In the genomic region with DNA sequence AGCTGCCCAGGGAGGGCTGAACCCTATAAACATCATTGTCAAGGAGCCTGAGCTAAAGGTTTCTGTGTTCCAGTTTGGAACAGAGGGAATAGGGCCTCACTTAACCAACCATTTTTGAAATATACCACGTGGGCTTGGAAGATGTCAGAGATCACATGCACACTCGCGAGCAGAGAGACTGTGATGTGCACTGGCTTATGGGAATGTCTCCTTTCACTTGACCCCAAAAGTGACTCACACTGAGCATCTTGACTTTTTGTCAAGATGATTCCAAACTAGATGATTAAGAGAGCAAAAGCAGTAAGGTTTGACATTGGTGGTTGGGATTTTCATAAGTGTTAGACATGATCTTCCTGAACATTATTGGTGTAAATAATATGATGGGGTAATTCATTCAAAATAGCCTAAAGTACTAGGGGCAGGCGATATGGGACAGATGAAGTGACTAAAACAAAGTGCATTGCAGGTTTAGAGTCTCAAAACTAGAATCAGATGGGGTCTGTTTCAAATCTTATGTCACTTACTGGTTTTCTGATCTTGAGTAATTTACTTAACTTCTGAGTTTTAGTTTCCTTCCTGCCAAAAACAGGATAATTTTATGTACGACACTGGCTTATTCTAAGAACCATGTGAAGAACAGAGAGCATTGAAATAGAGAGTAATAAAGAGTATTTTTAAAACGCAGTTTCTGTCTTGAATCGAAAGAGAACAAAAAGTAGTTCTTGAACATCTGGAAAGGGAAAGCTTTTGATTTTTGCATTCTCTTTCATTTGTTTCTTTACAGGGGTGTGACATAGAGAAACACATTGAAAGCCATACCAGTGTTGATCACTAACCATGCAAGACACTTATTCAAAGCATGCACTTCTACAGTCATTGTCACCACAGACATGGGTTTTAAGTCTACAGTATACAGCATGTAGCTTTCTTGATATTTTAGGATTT, we compare ENCODE assay signal across 28 cellular contexts.
DNase-seq lines count a peak whose midpoint lies in the region; ATAC-seq and TF ChIP-seq lines count a peak whose summit lies in the region.
"Had no signal": no experiment of that assay in that cellular context is flagged by ENCODE, and none has a peak within 500 bp of the region (broad histone marks: within the 10 kb centered on the region; RNA-seq: fewer than 3 reads in every experiment).

No MANE protein-coding gene starts in this region.

- no peaks in the 10 kb centered on the region for H3K27me3 ChIP-seq in sigmoid colon
- H3K27me3 ChIP-seq: foreskin keratinocyte, Peyer's patch had no signal

- H3K27me3 Mint-ChIP-seq in activated naive CD4-positive, alpha-beta T cell treated with anti-CD3 and anti-CD28 coated beads, Interleukin-2, amount 10 ng/mL, durations not matched to agents 7 days and 5 days: no peaks in the 10 kb centered on the region

- no peaks in the 10 kb centered on the region for H3K36me3 ChIP-seq in sigmoid colon
- H3K36me3 ChIP-seq: Peyer's patch had no signal

- H3K9me3 Mint-ChIP-seq in activated naive CD4-positive, alpha-beta T cell treated with anti-CD3 and anti-CD28 coated beads, Interleukin-2, amount 10 ng/mL, durations not matched to agents 7 days and 5 days: peaks cover 11% of the 10 kb centered on the region

- H3K4me1 Mint-ChIP-seq in activated naive CD4-positive, alpha-beta T cell treated with anti-CD3 and anti-CD28 coated beads, Interleukin-2, amount 10 ng/mL, durations not matched to agents 7 days and 5 days: no peaks in the 10 kb centered on the region
- H3K4me1 Mint-ChIP-seq: CD4-positive, alpha-beta memory T cell had no signal

- TF ChIP-seq POLR2A in sigmoid colon (IDR thresholded peaks at IDR 0.05): no peak

- no peak overlapping the region for H3K4me3 Mint-ChIP-seq in activated naive CD4-positive, alpha-beta T cell treated with anti-CD3 and anti-CD28 coated beads, Interleukin-2, amount 10 ng/mL, durations not matched to agents 7 days and 5 days
- H3K4me3 Mint-ChIP-seq: activated CD8-positive, alpha-beta T cell treated with anti-CD3 and anti-CD28 coated beads, Interleukin-2, amount 10 ng/mL, durations not matched to agents 7 days and 5 days; CD4-positive, alpha-beta memory T cell; GM23338 had no signal

- peak; percentile 52 for ATAC-seq in GM19468 (IDR thresholded peaks at IDR 0.05; ENCODE audit: extremely low read depth, unreplicated experiment)
- peak; percentile 66 for ATAC-seq in HG02588 (IDR thresholded peaks at IDR 0.05; ENCODE audit: unreplicated experiment)
- ATAC-seq in HG03469 (IDR thresholded peaks at IDR 0.05; ENCODE audit: unreplicated experiment): peak; percentile 60
- ATAC-seq in GM19351 (IDR thresholded peaks at IDR 0.05; ENCODE audit: unreplicated experiment): no peak
- ATAC-seq: activated CD4-positive, CD25-positive, alpha-beta regulatory T cell treated with anti-CD3 and anti-CD28 coated beads, Interleukin-2, amount 50 U/mL, for 24 hours; activated CD8-positive, alpha-beta T cell treated with anti-CD3 and anti-CD28 coated beads, Interleukin-2, amount 10 ng/mL, durations not matched to agents 7 days and 5 days; foreskin keratinocyte; GM23338; left cardiac atrium had no signal

- no peak overlapping the region for H3K27ac Mint-ChIP-seq in activated naive CD4-positive, alpha-beta T cell treated with anti-CD3 and anti-CD28 coated beads, Interleukin-2, amount 10 ng/mL, durations not matched to agents 7 days and 5 days
- H3K27ac Mint-ChIP-seq: activated CD8-positive, alpha-beta T cell treated with anti-CD3 and anti-CD28 coated beads, Interleukin-2, amount 10 ng/mL, durations not matched to agents 7 days and 5 days; CD4-positive, alpha-beta memory T cell; GM23338 had no signal

- no peaks in the 10 kb centered on the region for H3K4me1 ChIP-seq in sigmoid colon
- H3K4me1 ChIP-seq: foreskin keratinocyte, Peyer's patch had no signal

- WGBS in sigmoid colon, 2 donors: 70 to 84% methylated on average over 7 of the region's 7 CpGs

- CTCF ChIA-PET in activated naive CD4-positive, alpha-beta T cell treated with anti-CD3 and anti-CD28 coated beads, Interleukin-2, amount 10 ng/mL, durations not matched to agents 7 days and 5 days (lab: Charles Lee): interaction anchor here (0.7 kb wide), 1 partner anchor 73 kb away, joined by 3 read pairs; no protein-coding TSS in a partner anchor

- no peak overlapping the region for H3K27ac ChIP-seq in sigmoid colon
- H3K27ac ChIP-seq: foreskin keratinocyte, Peyer's patch had no signal

- H3K4me3 ChIP-seq in GM12865 (ENCODE audit: low read depth, low read length) (no peak overlapping the region), sigmoid colon (no peak overlapping the region)
- H3K4me3 ChIP-seq: GM23338, Peyer's patch had no signal

- TF ChIP-seq CTCF in GM12865 (IDR thresholded peaks at IDR 0.05; ENCODE audit: insufficient read depth, low read depth, low read length, missing control alignments) (no peak), sigmoid colon (IDR thresholded peaks at IDR 0.05) (no peak)

- intact Hi-C loops in sigmoid colon (cut with DNase I): no loop called here

- H3K36me3 Mint-ChIP-seq in activated naive CD4-positive, alpha-beta T cell treated with anti-CD3 and anti-CD28 coated beads, Interleukin-2, amount 10 ng/mL, durations not matched to agents 7 days and 5 days: no peaks in the 10 kb centered on the region
- H3K36me3 Mint-ChIP-seq: CD4-positive, alpha-beta memory T cell had no signal

- DNase-seq in GM12865 (ENCODE audit: low read depth) (peak; percentile 57), HK-2 (ENCODE audit: unreplicated experiment) (no peak), sigmoid colon (no peak)
- no peak for DNase-seq in activated naive CD4-positive, alpha-beta T cell treated with anti-CD3 and anti-CD28 coated beads, Interleukin-2, amount 10 ng/mL, durations not matched to agents 7 days and 5 days
- DNase-seq: activated CD8-positive, alpha-beta T cell treated with anti-CD3 and anti-CD28 coated beads, Interleukin-2, amount 10 ng/mL, durations not matched to agents 7 days and 5 days; activated naive CD4-positive, alpha-beta T cell treated with Interleukin-2 at 50 U/mL for 16 hours; activated T-cell treated with anti-CD3 and anti-CD28 coated beads for 4 hours; AML-193; CD4-positive, alpha-beta memory T cell; effector CD4-positive, alpha-beta T cell; EL; erythroblast; foreskin keratinocyte; KG1; left cardiac atrium; mesendoderm; NCI-H1436 treated with DMSO at 0.1 percent for 48 hours; NCI-H510A treated with DMSO at 0.1 percent for 48 hours; Peyer's patch; SIG-M5; stimulated activated CD8-positive, alpha-beta memory T cell treated with anti-CD3 and anti-CD28 coated beads, Interleukin-4, amount 100 ng/mL, for 48 hours; trophoblast cell had no signal

- no peak for TF ChIP-seq EP300 in sigmoid colon (IDR thresholded peaks at IDR 0.05)

- H3K9me3 ChIP-seq in sigmoid colon: peaks cover 0 to 4% (median 2%) of the 10 kb centered on the region in 4 donors
